20 cellular contexts compared by ENCODE assay signal in genomic region chr2:140376686-140377085, GRCh38.
A peak's percentile ranks its signal among the peaks of the same experiment; 100 is the strongest.
DNase-seq lines count a peak whose midpoint lies in the region; ATAC-seq, FAIRE-seq and TF ChIP-seq lines count a peak whose summit lies in the region.
"Had no signal": no experiment of that assay in that cellular context is flagged by ENCODE, and none has a peak within 500 bp of the region (broad histone marks: within the 10 kb centered on the region; RNA-seq: fewer than 3 reads in every experiment).

No MANE protein-coding gene starts in this region.

- H3K27ac ChIP-seq in HepG2 (ENCODE audit: extremely low read length, insufficient read depth, low read length) (no peak overlapping the region), right lobe of liver (no peak overlapping the region), kidney (ENCODE audit: low read depth in 2 of 2, low read length in 2 of 2) (no peak overlapping the region), smooth muscle cell (ENCODE audit: low read depth) (peak overlapping the region; percentile 10)
- H3K27ac ChIP-seq: 22Rv1, SJSA1 had no signal

- H3F3A ChIP-seq in smooth muscle cell (ENCODE audit: low read depth) = no peaks in the 10 kb centered on the region

- H3K9me3 ChIP-seq in HepG2 (ENCODE audit: low read length) (no peaks in the 10 kb centered on the region), right lobe of liver (no peaks in the 10 kb centered on the region), kidney (ENCODE audit: control insufficient read depth in 1 of 2, low read length in 2 of 2) (peaks cover 0 to 2% of the 10 kb centered on the region in 2 donors), smooth muscle cell (replicated peaks; ENCODE audit: low read depth) (no peaks in the 10 kb centered on the region)
- H3K9me3 ChIP-seq: SJSA1 had no signal

- H3K4me1 ChIP-seq in HepG2 (ENCODE audit: insufficient read depth, low read length) (no peaks in the 10 kb centered on the region), right lobe of liver (no peaks in the 10 kb centered on the region), kidney (ENCODE audit: control insufficient read depth in 1 of 2, insufficient read depth in 1 of 2, low read depth in 1 of 2, low read length in 2 of 2) (no peaks in the 10 kb centered on the region), smooth muscle cell (ENCODE audit: low read depth) (no peaks in the 10 kb centered on the region)
- H3K4me1 ChIP-seq: SJSA1 had no signal

- DNase-seq in HepG2 (ENCODE audit: low spot score) = no peak
- DNase-seq in right lobe of liver = no peak
- peak; percentile 17 for DNase-seq in dedifferentiated amniotic fluid mesenchymal stem cell (ENCODE audit: extremely low spot score)
- peak; percentile 14 for DNase-seq in kidney
- no peak for DNase-seq in smooth muscle cell (lab: John Stamatoyannopoulos, UW; ENCODE audit: unreplicated experiment)
- DNase-seq in SHP77 treated with DMSO at 0.1 percent for 48 hours (lab: John Stamatoyannopoulos, UW) = no peak
- DNase-seq in COR-L47 (lab: John Stamatoyannopoulos, UW) = no peak
- DNase-seq: CD4-positive, CD25-positive, alpha-beta regulatory T cell; DMS79; GOT3; Kasumi-1; NCI-H187 treated with DMSO at 0.1 percent for 48 hours; NCI-H446; NCI-H69; RPMI8226 had no signal

- no peak for TF ChIP-seq RAD21 in HepG2 (CRISPR knock-in tag; IDR thresholded peaks at IDR 0.05)

- H4K20me1 ChIP-seq in HepG2 (ENCODE audit: insufficient read depth, low read length) = no peaks in the 10 kb centered on the region; the same call in 1 of the 2 replicates
- H4K20me1 ChIP-seq in smooth muscle cell (ENCODE audit: low read depth) = no peaks in the 10 kb centered on the region

- no peak for TF ChIP-seq POLR2A in HepG2 (IDR thresholded peaks at IDR 0.05; ENCODE audit: insufficient read depth in 1 of 2, low read depth in 2 of 2, low read length in 2 of 2)
- no peak for TF ChIP-seq POLR2A in right lobe of liver (IDR thresholded peaks at IDR 0.05)

- CTCF ChIA-PET in HepG2 (lab: Yijun Ruan, JAX; ENCODE audit: low intra/inter-chr PET ratio, low total read pairs) = no interaction called here

- H3K36me3 ChIP-seq in HepG2 (replicated peaks in 1 of 2; ENCODE audit: control insufficient read depth in 1 of 2, insufficient read depth in 2 of 2, low read length in 2 of 2) = no peaks in the 10 kb centered on the region
- H3K36me3 ChIP-seq in right lobe of liver = no peaks in the 10 kb centered on the region
- H3K36me3 ChIP-seq in kidney (ENCODE audit: control insufficient read depth in 1 of 2, insufficient read depth in 2 of 2, low read length in 2 of 2) = no peaks in the 10 kb centered on the region
- no peaks in the 10 kb centered on the region for H3K36me3 ChIP-seq in smooth muscle cell (ENCODE audit: low read depth)
- H3K36me3 ChIP-seq: SJSA1 had no signal

- TF ChIP-seq CTCF in HepG2 (CRISPR knock-in tag; IDR thresholded peaks at IDR 0.05) (no peak), right lobe of liver (IDR thresholded peaks at IDR 0.05) (no peak), kidney (IDR thresholded peaks at IDR 0.05; ENCODE audit: borderline replicate concordance, extremely low read depth, insufficient read depth) (no peak), smooth muscle cell (IDR thresholded peaks at IDR 0.05; ENCODE audit: borderline replicate concordance, insufficient read depth, poor library complexity, severe bottlenecking) (no peak)

- TF ChIP-seq EP300 in HepG2 (IDR thresholded peaks at IDR 0.05; ENCODE audit: low read depth in 2 of 2, low read length in 2 of 2) (no peak), HepG2 (CRISPR knock-in tag; IDR thresholded peaks at IDR 0.05; ENCODE audit: borderline replicate concordance) (no peak)

- FAIRE-seq in HepG2 (lab: Jason Lieb, UNC) (no peak), kidney (lab: Jason Lieb, UNC) (no peak)
- FAIRE-seq: G401.6, GM18507 had no signal

- H3K9ac ChIP-seq in HepG2 (ENCODE audit: insufficient read depth, low read depth, low read length) (no peak overlapping the region), kidney (ENCODE audit: low read length in 2 of 2) (no peak overlapping the region), smooth muscle cell (ENCODE audit: low read depth) (no peak overlapping the region)

- POLR2A ChIA-PET in HepG2 (lab: Yijun Ruan, JAX) = no interaction called here

- 35% methylated on average over 5 of the region's 5 CpGs for WGBS in HepG2 (ENCODE audit: low lambda C conversion rate)
- WGBS in right lobe of liver (ENCODE audit: insufficient coverage, low coverage, low lambda C conversion rate, missing lambda C conversion rate) = 33% methylated on average over 1 of the region's 5 CpGs
- 76% methylated on average over 5 of the region's 5 CpGs for WGBS in smooth muscle cell (ENCODE audit: low lambda C conversion rate)

- peak; percentile 47 for ATAC-seq in HepG2
- ATAC-seq in right lobe of liver = no peak
- no peak for ATAC-seq in GM18867 (IDR thresholded peaks at IDR 0.05; ENCODE audit: unreplicated experiment)

- H3K4me2 ChIP-seq in HepG2 (ENCODE audit: low read depth, low read length) = no peak overlapping the region
- no peak overlapping the region for H3K4me2 ChIP-seq in smooth muscle cell

- H3K27me3 ChIP-seq in HepG2 (ENCODE audit: control insufficient read depth in 1 of 2, insufficient read depth in 2 of 2, low read length in 2 of 2) (no peaks in the 10 kb centered on the region), right lobe of liver (no peaks in the 10 kb centered on the region), smooth muscle cell (ENCODE audit: low read depth) (no peaks in the 10 kb centered on the region)
- H3K27me3 ChIP-seq: SJSA1 had no signal

- no peaks in the 10 kb centered on the region for H3K79me2 ChIP-seq in HepG2 (ENCODE audit: insufficient read depth, low read length)
- H3K79me2 ChIP-seq in smooth muscle cell (ENCODE audit: low read depth) = no peaks in the 10 kb centered on the region

- H2AFZ ChIP-seq in HepG2 (ENCODE audit: low read length) = no peak overlapping the region
- no peak overlapping the region for H2AFZ ChIP-seq in smooth muscle cell (ENCODE audit: low read depth)

- intact Hi-C loops in HepG2 (cut with micrococcal nuclease; ENCODE audit: unreplicated experiment) = no loop called here
- intact Hi-C loops in right lobe of liver (cut with DNase I) = no loop called here
- intact Hi-C loops in kidney (cut with DNase I) = no loop called here

- H3K4me3 ChIP-seq in HepG2 (replicated peaks in 1 of 3; ENCODE audit: insufficient read depth in 1 of 3, low read depth in 2 of 3, low read length in 3 of 3) (no peak overlapping the region), right lobe of liver (no peak overlapping the region), kidney (ENCODE audit: low read length in 2 of 2) (no peak overlapping the region), smooth muscle cell (no peak overlapping the region)
- H3K4me3 ChIP-seq: SJSA1 had no signal

- in situ Hi-C loops in HepG2 (cut with HindIII; ENCODE audit: extremely low pct_ligation_motif_present, low pct_unique_long_range_greater_than_20kb) = no loop called here

- no TSS peak for BruUV-seq in HepG2 (replicated peaks; lab: Mats Ljungman, UMichigan)

TF ChIP-seq in HepG2, 621 proteins besides CTCF, POLR2A, EP300 and RAD21:
- TF ChIP-seq DMTF1 (CRISPR knock-in tag; IDR thresholded peaks at IDR 0.05) (no peak), ZNF33B (CRISPR knock-in tag; IDR thresholded peaks at IDR 0.05) (no peak), SRSF1 (optimal IDR thresholded peaks at IDR 0.05; ENCODE audit: low read depth, low read length) (no peak), KLF13 (CRISPR knock-in tag; IDR thresholded peaks at IDR 0.05) (no peak), ARID3A (IDR thresholded peaks at IDR 0.05; ENCODE audit: low read depth, low read length) (no peak), PLSCR1 (CRISPR knock-in tag; IDR thresholded peaks at IDR 0.05; ENCODE audit: borderline replicate concordance) (no peak), ZNF160 (CRISPR knock-in tag; IDR thresholded peaks at IDR 0.05) (no peak), ZNF230 (CRISPR knock-in tag; IDR thresholded peaks at IDR 0.05) (no peak), PHF21A (CRISPR knock-in tag; IDR thresholded peaks at IDR 0.05) (no peak)
TF ChIP-seq in HepG2: peak in this region for 0.

Comparison
In these comparisons a context has a peak if more than half of its experiments do, and no peak if none do; other contexts are left out.
1. DNase-seq: peak in dedifferentiated amniotic fluid mesenchymal stem cell (single experiment) and kidney (single experiment); none in HepG2 (single experiment), right lobe of liver (0 of 3), smooth muscle cell (single experiment), SHP77 treated with DMSO at 0.1 percent for 48 hours (single experiment) and COR-L47 (single experiment).